Comparison of ENCODE assay signal across 8 cellular contexts in genomic region chr17:81509687-81510523, GRCh38. TPM values are rescaled to one million over a fixed set of nuclear protein-coding genes. Genes with fewer than 3 reads are reported as not detected.
DNase-seq lines count a peak whose midpoint lies in the region; ATAC-seq, FAIRE-seq and TF ChIP-seq lines count a peak whose summit lies in the region.

No MANE protein-coding gene starts in this region.

- FAIRE-seq in GM12891 (lab: Jason Lieb, UNC), result no peak

- no peaks in the 10 kb centered on the region for H3K4me1 ChIP-seq in RWPE2 (ENCODE audit: insufficient read depth, poor library complexity, severe bottlenecking)

- peak overlapping the region; percentile 97 for H3K27ac ChIP-seq in RWPE2 (ENCODE audit: poor library complexity, severe bottlenecking)
- H3K27ac ChIP-seq in coronary artery, result peak overlapping the region; percentile 99

- peaks cover 36% of the 10 kb centered on the region for H3K36me3 ChIP-seq in RWPE2 (ENCODE audit: low read depth)

- H3K27me3 Mint-ChIP-seq in naive B cell, result no peaks in the 10 kb centered on the region

- peak overlapping the region; percentile 66 for H3K4me3 ChIP-seq in RWPE2 (ENCODE audit: severe bottlenecking)
- H3K4me3 ChIP-seq in coronary artery, result peak overlapping the region; percentile 97

- TF ChIP-seq CTCF in RWPE2 (IDR thresholded peaks at IDR 0.05; ENCODE audit: poor library complexity, severe bottlenecking) (no peak), coronary artery (IDR thresholded peaks at IDR 0.05) (no peak)

- peak overlapping the region; percentile 91 to 99 (median 96) for H3K4me3 Mint-ChIP-seq in naive B cell

- no peaks in the 10 kb centered on the region for H3K27me3 ChIP-seq in RWPE2 (ENCODE audit: insufficient read depth, poor library complexity, severe bottlenecking)

- ATAC-seq in RWPE2 (ENCODE audit: low read depth) (no peak), naive B cell (ENCODE audit: low read depth in 2 of 2) (no peak), GM21423 (IDR thresholded peaks at IDR 0.05; ENCODE audit: unreplicated experiment) (no peak)

- H3K36me3 Mint-ChIP-seq in naive B cell, result peaks cover 22 to 32% of the 10 kb centered on the region in 2 donors

- DNase-seq in GM12891 (ENCODE audit: insufficient read length, low spot score) (no peak), RWPE2 (ENCODE audit: low spot score) (no peak), coronary artery (ENCODE audit: low spot score) (peak; percentile 66), naive B cell (peak; percentile 29), NCI-H526 (lab: John Stamatoyannopoulos, UW) (no peak), NCI-H2196 (lab: John Stamatoyannopoulos, UW; ENCODE audit: unreplicated experiment) (no peak), NCI-H226 (no peak)

- no peak; the same call in 1 of the 2 replicates for TF ChIP-seq POLR2A in GM12891 (IDR thresholded peaks at IDR 0.05; ENCODE audit: low read depth, low read length)

- H3K4me1 Mint-ChIP-seq in naive B cell, result peaks cover 38 to 51% (median 42%) of the 10 kb centered on the region in 3 donors

- H3K9me3 Mint-ChIP-seq in naive B cell, result no peaks in the 10 kb centered on the region

- H3K27ac Mint-ChIP-seq in naive B cell, result peak overlapping the region; percentile 73 to 98 (median 84)

- H3K9me3 ChIP-seq in RWPE2 (ENCODE audit: severe bottlenecking), result no peaks in the 10 kb centered on the region

TF ChIP-seq in GM12891, 5 proteins besides CTCF, POLR2A, EP300 and RAD21:
- TF ChIP-seq POLR2AphosphoS5 (IDR thresholded peaks at IDR 0.05; ENCODE audit: low read depth, low read length) (no peak; the same call in 1 of the 2 replicates), POU2F2 (IDR thresholded peaks at IDR 0.05; ENCODE audit: low read depth, low read length) (peak; percentile 13; the same call in 1 of the 2 replicates), TAF1 (IDR thresholded peaks at IDR 0.05; ENCODE audit: low read depth, low read length) (0 out of 2 replicates have a peak, but pooled peaks have one; percentile 1)

RNA-seq across cellular contexts. Expression of gene ACTG1, which starts 2.7 kb away (rescaled TPM):
- 3,652 TPM for polyA plus RNA-seq in GM12891 (2012; ENCODE audit: low read depth, missing spikeins)
- 1,000 to 10,000 TPM in 1 of 6 donors, 100 to 1,000 TPM in 5; 664 to 1,094 (median 872) TPM for polyA plus RNA-seq in naive B cell (ENCODE audit: low read depth in 6 of 6)

RNA-seq across cellular contexts. Expression of gene FSCN2, which starts 18.3 kb away (rescaled TPM):
- polyA plus RNA-seq in GM12891 (2012; ENCODE audit: low read depth, missing spikeins), result 1.5 TPM
- polyA plus RNA-seq in naive B cell (ENCODE audit: low read depth in 6 of 6), result under 1 TPM in 5 of 6 donors, not detected in 1; 0.17 to 0.59 (median 0.39) TPM

RNA-seq across cellular contexts. Expression of gene FAAP100, which starts 42.2 kb away (rescaled TPM):
- polyA plus RNA-seq in GM12891 (2012; ENCODE audit: low read depth, missing spikeins), result 12.7 TPM
- 10 to 100 TPM; 12.5 to 31.2 (median 15.1) TPM for polyA plus RNA-seq in naive B cell (ENCODE audit: low read depth in 6 of 6)

Comparison
In these comparisons a context has a peak if more than half of its experiments do, and no peak if none do; other contexts are left out.
1. DNase-seq: peak in coronary artery (single experiment) and naive B cell (single experiment); none in GM12891 (single experiment), RWPE2 (single experiment), NCI-H526 (0 of 2), NCI-H2196 (single experiment) and NCI-H226 (single experiment).